ENCODE assay signal across 2 cellular contexts in the genomic region with DNA sequence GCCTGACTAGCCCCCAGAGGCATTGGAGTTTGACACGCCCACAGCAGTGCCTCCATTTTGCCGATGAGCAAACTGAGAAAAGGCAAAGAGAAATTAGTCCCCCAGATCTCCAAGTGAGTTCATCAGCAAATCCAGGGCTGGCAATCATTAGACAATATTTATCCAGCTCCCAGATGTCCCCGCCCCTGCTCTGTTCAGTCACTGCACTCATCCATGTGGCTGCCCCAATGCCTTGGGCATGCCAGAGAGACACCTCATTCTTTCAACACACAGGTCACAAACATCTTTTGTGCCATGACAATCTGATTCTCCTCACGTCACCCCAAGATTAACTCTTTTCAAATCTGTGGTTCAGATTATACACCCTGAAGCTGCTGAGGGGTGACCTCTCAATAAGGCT.
TF ChIP-seq lines count a peak whose summit lies in the region.

No MANE protein-coding gene starts in this region.

TF ChIP-seq in GM23338, 12 proteins besides CTCF, POLR2A, EP300 and RAD21:
- no peak for TF ChIP-seq ZNF331 (CRISPR knock-in tag; IDR thresholded peaks at IDR 0.05; ENCODE audit: low read depth)
- no peak for TF ChIP-seq EZH2 (IDR thresholded peaks at IDR 0.05; ENCODE audit: low read depth, unreplicated experiment)

TF ChIP-seq in H1, 55 proteins besides CTCF, POLR2A, EP300 and RAD21:
- TF ChIP-seq MAFK (IDR thresholded peaks at IDR 0.05; ENCODE audit: low read depth, low read length) (no peak), RBBP5 (IDR thresholded peaks at IDR 0.05; ENCODE audit: borderline replicate concordance, low read depth, low read length) (no peak), TAF1 (IDR thresholded peaks at IDR 0.05; ENCODE audit: low read depth, low read length) (no peak), ATF3 (IDR thresholded peaks at IDR 0.05; ENCODE audit: insufficient read depth, low read depth, low read length) (no peak), RFX5 (IDR thresholded peaks at IDR 0.05; ENCODE audit: borderline replicate concordance, low read depth, low read length) (no peak), CEBPB (IDR thresholded peaks at IDR 0.05; ENCODE audit: low read depth, low read length) (no peak), SRF (IDR thresholded peaks at IDR 0.05; ENCODE audit: low read depth, low read length) (no peak), PHF8 (conservative IDR thresholded peaks at IDR 0.05; ENCODE audit: low read depth, low read length) (no peak), CBX5 (IDR thresholded peaks at IDR 0.05; ENCODE audit: low read depth, low read length) (no peak), POLR2AphosphoS5 (IDR thresholded peaks at IDR 0.05; ENCODE audit: low read depth, low read length) (no peak), GTF2F1 (IDR thresholded peaks at IDR 0.05; ENCODE audit: borderline replicate concordance, low read depth, low read length) (no peak), YY1 (IDR thresholded peaks at IDR 0.05; ENCODE audit: low read depth, low read length) (no peak), EGR1 (IDR thresholded peaks at IDR 0.05; ENCODE audit: borderline replicate concordance, low read depth, low read length) (no peak), JUN (IDR thresholded peaks at IDR 0.05; ENCODE audit: low read depth, low read length) (no peak), SIN3A (conservative IDR thresholded peaks at IDR 0.05 in 1 of 2, IDR thresholded peaks at IDR 0.05 in 1 of 2; ENCODE audit: low read depth in 1 of 2, low read length in 2 of 2) (no peak)
- TF ChIP-seq, protein P1, sequence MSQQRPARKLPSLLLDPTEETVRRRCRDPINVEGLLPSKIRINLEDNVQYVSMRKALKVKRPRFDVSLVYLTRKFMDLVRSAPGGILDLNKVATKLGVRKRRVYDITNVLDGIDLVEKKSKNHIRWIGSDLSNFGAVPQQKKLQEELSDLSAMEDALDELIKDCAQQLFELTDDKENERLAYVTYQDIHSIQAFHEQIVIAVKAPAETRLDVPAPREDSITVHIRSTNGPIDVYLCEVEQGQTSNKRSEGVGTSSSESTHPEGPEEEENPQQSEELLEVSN (IDR thresholded peaks at IDR 0.05): no peak
